In the genomic region with DNA sequence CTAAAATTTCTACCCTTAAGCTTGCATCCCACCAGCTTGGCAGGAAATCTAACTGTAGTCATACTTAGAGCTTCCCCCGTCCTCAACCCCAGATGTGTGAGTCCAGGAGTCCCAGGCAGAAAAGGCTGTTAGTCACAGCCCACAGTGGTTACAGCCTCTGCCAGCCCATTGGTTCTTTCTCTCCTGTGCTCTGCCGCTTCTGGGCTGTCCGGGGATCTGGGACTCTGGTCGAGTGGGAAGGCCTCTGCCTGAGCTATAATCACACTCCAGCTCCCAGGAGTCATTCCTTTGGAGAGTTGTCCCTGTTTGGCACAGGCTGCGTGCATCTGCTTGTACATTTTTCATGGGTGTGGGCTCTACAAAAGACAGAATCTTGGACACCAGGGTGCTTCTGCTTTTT, we compare ENCODE assay signal across 18 cellular contexts. TPM values are rescaled to one million over a fixed set of nuclear protein-coding genes. Genes with fewer than 3 reads are reported as not detected.
DNase-seq lines count a peak whose midpoint lies in the region; ATAC-seq and TF ChIP-seq lines count a peak whose summit lies in the region.
"Had no signal": no experiment of that assay in that cellular context is flagged by ENCODE, and none has a peak within 500 bp of the region (broad histone marks: within the 10 kb centered on the region; RNA-seq: fewer than 3 reads in every experiment).

No MANE protein-coding gene starts in this region.

- DNase-seq in NOMO-1 treated with DMSO at 0.1 percent for 48 hours (lab: John Stamatoyannopoulos, UW; ENCODE audit: unreplicated experiment) (peak; percentile 13), NOMO-1 treated with dmso at 0.1 percent for 144 hours (lab: John Stamatoyannopoulos, UW; ENCODE audit: unreplicated experiment) (no peak), MG63 (peak; percentile 82), fibroblast of pulmonary artery (ENCODE audit: low read depth) (peak; percentile 57), gastrocnemius medialis (peak in 1 of 2 donors; percentile 25), KG1 (lab: John Stamatoyannopoulos, UW) (no peak), amniotic stem cell (lab: John Stamatoyannopoulos, UW) (no peak)
- DNase-seq: activated CD4-positive, CD25-positive, alpha-beta regulatory T cell treated with anti-CD3 and anti-CD28 coated beads, Interleukin-2, amount 50 U/mL, for 72 hours; activated effector memory CD4-positive, alpha-beta T cell treated with Interleukin-2 at 50 U/mL for 16 hours; DMS53; lower lobe of right lung; NCI-H1048; NCI-H524; ovary; SK-N-SH; stimulated activated CD4-positive, alpha-beta T cell treated with anti-CD3 and anti-CD28 coated beads, Interleukin-4, amount 100 ng/mL, for 24 hours had no signal

- TF ChIP-seq POLR2A in gastrocnemius medialis (IDR thresholded peaks at IDR 0.05), result no peak

- intact Hi-C loops in gastrocnemius medialis (cut with DNase I; ENCODE audit: low total_unique reads), result no loop called here

- no peak for TF ChIP-seq CTCF in fibroblast of pulmonary artery (IDR thresholded peaks at IDR 0.05; ENCODE audit: low read length, missing control alignments)
- TF ChIP-seq CTCF in gastrocnemius medialis (IDR thresholded peaks at IDR 0.05 in 4 of 5, conservative IDR thresholded peaks at IDR 0.05 in 1 of 5), result no peak

- in situ Hi-C loops in gastrocnemius medialis (cut with MboI; ENCODE audit: low sequenced_read_pairs in 4 of 4), result no loop called here

- no peaks in the 10 kb centered on the region for H3K4me1 ChIP-seq in gastrocnemius medialis
- H3K4me1 ChIP-seq: lower lobe of right lung had no signal

- no peak overlapping the region for H3K27ac ChIP-seq in gastrocnemius medialis
- H3K27ac ChIP-seq: coronary artery, lower lobe of right lung, ovary had no signal

- H3K27me3 ChIP-seq in MG63, result no peaks in the 10 kb centered on the region
- no peaks in the 10 kb centered on the region for H3K27me3 ChIP-seq in gastrocnemius medialis
- H3K27me3 ChIP-seq: ovary had no signal

- ATAC-seq in gastrocnemius medialis (peak; percentile 36), HG02759 (IDR thresholded peaks at IDR 0.05; ENCODE audit: unreplicated experiment) (no peak)

- no peak overlapping the region for H3K4me3 ChIP-seq in MG63
- H3K4me3 ChIP-seq in fibroblast of pulmonary artery (replicated peaks; ENCODE audit: low read depth, low read length), result no peak overlapping the region
- no peak overlapping the region for H3K4me3 ChIP-seq in gastrocnemius medialis
- H3K4me3 ChIP-seq: coronary artery, lower lobe of right lung, ovary had no signal

- no peaks in the 10 kb centered on the region for H3K36me3 ChIP-seq in MG63
- no peaks in the 10 kb centered on the region for H3K36me3 ChIP-seq in gastrocnemius medialis
- H3K36me3 ChIP-seq: lower lobe of right lung, ovary had no signal

- no peaks in the 10 kb centered on the region for H3K9me3 ChIP-seq in MG63
- H3K9me3 ChIP-seq in gastrocnemius medialis, result no peaks in the 10 kb centered on the region
- H3K9me3 ChIP-seq: lower lobe of right lung, ovary, SK-N-SH had no signal

RNA-seq across cellular contexts. Expression of a gene that starts 45.6 kb away (rescaled TPM):
- 48.7 and 69.0 TPM in 2 replicates for total RNA-seq in MG63 (2014; rRNA removed; shearing (Covaris generic); ENCODE audit: low replicate concordance)
- total RNA-seq in gastrocnemius medialis, result 10 to 100 TPM in 3 of 4 donors, 1 to 10 TPM in 1; 9.2 to 36.8 (median 17.0) TPM

Comparison
In these comparisons a context has a peak if more than half of its experiments do, and no peak if none do; other contexts are left out.
1. DNase-seq: peak in NOMO-1 treated with DMSO at 0.1 percent for 48 hours (single experiment), MG63 (single experiment) and fibroblast of pulmonary artery (single experiment); none in NOMO-1 treated with dmso at 0.1 percent for 144 hours (single experiment), KG1 (single experiment) and amniotic stem cell (single experiment).